In genomic region chr14:71142375-71143038, GRCh38 we compare ENCODE assay signal across 10 cellular contexts.
DNase-seq lines count a peak whose midpoint lies in the region; ATAC-seq and TF ChIP-seq lines count a peak whose summit lies in the region.
"Had no signal": no experiment of that assay in that cellular context is flagged by ENCODE, and none has a peak within 500 bp of the region (broad histone marks: within the 10 kb centered on the region; RNA-seq: fewer than 3 reads in every experiment).

No MANE protein-coding gene starts in this region.

- H3K4me3 ChIP-seq in AG04449 (ENCODE audit: low read depth, low read length) (no peak overlapping the region), fibroblast of villous mesenchyme (ENCODE audit: low read depth, low read length) (no peak overlapping the region), right cardiac atrium (ENCODE audit: low read length) (no peak overlapping the region), Caco-2 (ENCODE audit: low read depth, low read length) (no peak overlapping the region)

- CTCF ChIA-PET in AG04449 (lab: Yijun Ruan, JAX): interaction anchor here (0.7 to 17.2 kb wide), 14 partner anchors 11 to 712 kb away, joined by 3 to 207 read pairs (median 4); partner anchors contain the start of gene SIPA1L1
- CTCF ChIA-PET in Caco-2 (lab: Charles Lee): no interaction called here

- H3K9me3 ChIP-seq in right cardiac atrium (ENCODE audit: control insufficient read depth, low read length) (no peaks in the 10 kb centered on the region), Caco-2 (peaks cover 20% of the 10 kb centered on the region)

- intact Hi-C loops in right cardiac atrium (cut with DNase I): no loop called here
- intact Hi-C loops in Caco-2 (cut with micrococcal nuclease; ENCODE audit: unreplicated experiment): loop anchor here (2.0 kb wide), 1 partner anchor 22 kb away; no protein-coding TSS in a partner anchor

- ATAC-seq in GM18517 (IDR thresholded peaks at IDR 0.05; ENCODE audit: unreplicated experiment): no peak
- no peak for ATAC-seq in right cardiac atrium

- no peak overlapping the region for H3K27ac Mint-ChIP-seq in Caco-2 (ENCODE audit: unreplicated experiment)

- DNase-seq in AG04449 (ENCODE audit: low read depth, low spot score) (peak; percentile 95), GM19238 (ENCODE audit: insufficient read length, low spot score) (peak; percentile 35), SKM-1 (lab: John Stamatoyannopoulos, UW; ENCODE audit: unreplicated experiment) (peak; percentile 62), fibroblast of villous mesenchyme (ENCODE audit: low read depth) (peak; percentile 86), NCI-H1048 (lab: John Stamatoyannopoulos, UW) (no peak), right cardiac atrium (no peak), Caco-2 (no peak)
- DNase-seq: cortex of kidney, NCI-H446 had no signal

- BruUV-seq in Caco-2 (replicated peaks; lab: Mats Ljungman, UMichigan): no TSS peak

- H3K27me3 ChIP-seq in right cardiac atrium (ENCODE audit: control insufficient read depth, insufficient read depth) (no peaks in the 10 kb centered on the region), Caco-2 (replicated peaks; ENCODE audit: control insufficient read depth, insufficient read depth, low read length) (no peaks in the 10 kb centered on the region)

- H3K4me1 Mint-ChIP-seq in Caco-2 (ENCODE audit: low read depth, unreplicated experiment): peaks cover 5% of the 10 kb centered on the region

- TF ChIP-seq CTCF in AG04449 (IDR thresholded peaks at IDR 0.05; ENCODE audit: insufficient read depth, low read length, missing control alignments): no peak
- TF ChIP-seq CTCF in fibroblast of villous mesenchyme (IDR thresholded peaks at IDR 0.05; ENCODE audit: insufficient read depth, low read depth, low read length): no peak
- no peak for TF ChIP-seq CTCF in Caco-2 (IDR thresholded peaks at IDR 0.05; ENCODE audit: insufficient read depth in 1 of 2, low read depth in 1 of 2, low read length in 1 of 2, severe bottlenecking in 1 of 2, unreplicated experiment in 1 of 2)

- POLR2A ChIA-PET in AG04449 (lab: Yijun Ruan, JAX) (interaction anchor here (0.6 to 2.7 kb wide), 11 partner anchors 12 to 569 kb away, joined by 3 to 15 read pairs (median 4); partner anchors contain the start of gene SIPA1L1), Caco-2 (lab: Charles Lee) (no interaction called here)

- H3K27ac ChIP-seq in right cardiac atrium (ENCODE audit: low read length): no peak overlapping the region

- WGBS in right cardiac atrium: 86% methylated on average over 3 of the region's 3 CpGs

- H3K4me3 Mint-ChIP-seq in Caco-2 (ENCODE audit: unreplicated experiment): no peak overlapping the region

- peaks cover 1% of the 10 kb centered on the region for H3K9me3 Mint-ChIP-seq in Caco-2 (ENCODE audit: unreplicated experiment)

- H3K4me1 ChIP-seq in right cardiac atrium (ENCODE audit: control insufficient read depth, insufficient read depth, low read length) (no peaks in the 10 kb centered on the region), Caco-2 (peaks cover 40% of the 10 kb centered on the region)

- no peaks in the 10 kb centered on the region for H3K27me3 Mint-ChIP-seq in Caco-2 (ENCODE audit: insufficient read depth, unreplicated experiment)

- H3K36me3 ChIP-seq in Caco-2 (ENCODE audit: control insufficient read depth, insufficient read depth, low read length): no peaks in the 10 kb centered on the region

- H3K36me3 Mint-ChIP-seq in Caco-2 (ENCODE audit: insufficient read depth, unreplicated experiment): no peaks in the 10 kb centered on the region

Comparison
In these comparisons a context has a peak if more than half of its experiments do, and no peak if none do; other contexts are left out.
1. DNase-seq: peak in AG04449 (single experiment), GM19238 (single experiment), SKM-1 (single experiment) and fibroblast of villous mesenchyme (single experiment); none in NCI-H1048 (single experiment), right cardiac atrium (0 of 3) and Caco-2 (0 of 2).